In the genomic region with DNA sequence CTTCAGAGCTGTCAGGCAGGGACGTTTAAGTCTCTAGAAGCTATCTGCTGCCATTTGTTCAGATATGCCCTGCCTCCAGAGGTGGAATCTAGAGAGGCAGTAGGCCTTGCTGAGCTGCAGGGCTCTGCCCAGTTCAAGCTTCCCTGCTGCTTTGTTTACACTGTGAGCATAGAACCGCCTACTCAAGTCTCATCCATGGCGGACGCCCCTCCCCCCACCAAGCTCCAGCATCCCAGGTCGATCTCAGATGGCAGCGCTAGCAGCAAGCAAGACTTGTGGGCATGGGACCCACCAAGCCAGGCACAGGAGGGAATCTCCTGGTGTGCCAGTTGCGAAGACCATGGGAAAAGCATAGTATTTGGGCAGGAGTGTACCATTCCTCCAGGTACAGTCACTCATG, we compare ENCODE assay signal across 1 cellular context. TPM values are rescaled to one million over a fixed set of nuclear protein-coding genes. Genes with fewer than 3 reads are reported as not detected.
"Had no signal": no experiment of that assay in that cellular context is flagged by ENCODE, and none has a peak within 500 bp of the region (broad histone marks: within the 10 kb centered on the region; RNA-seq: fewer than 3 reads in every experiment).

No MANE protein-coding gene starts in this region.

RNA-seq across cellular contexts. Expression of a gene that starts 12.4 kb away (rescaled TPM):
- polyA plus RNA-seq: IgD-negative memory B cell had no signal
